ENCODE assay signal across 13 cellular contexts in genomic region chr15:37095197-37095992, GRCh38. TPM values are rescaled to one million over a fixed set of nuclear protein-coding genes. Genes with fewer than 3 reads are reported as not detected.
DNase-seq lines count a peak whose midpoint lies in the region; ATAC-seq, FAIRE-seq and TF ChIP-seq lines count a peak whose summit lies in the region.
"Had no signal": no experiment of that assay in that cellular context is flagged by ENCODE, and none has a peak within 500 bp of the region (broad histone marks: within the 10 kb centered on the region; RNA-seq: fewer than 3 reads in every experiment).

No MANE protein-coding gene starts in this region.

- peaks cover 20% of the 10 kb centered on the region for H3K79me2 ChIP-seq in endothelial cell of umbilical vein (ENCODE audit: control insufficient read depth, insufficient read depth, low read length)

- TF ChIP-seq POLR2A in endothelial cell of umbilical vein (IDR thresholded peaks at IDR 0.05; ENCODE audit: low read depth, low read length) (no peak), testis (IDR thresholded peaks at IDR 0.05) (no peak)

- peak overlapping the region in 1 of 8 donors; percentile 75 for H3K27ac Mint-ChIP-seq in CD8-positive, alpha-beta memory T cell
- H3K27ac Mint-ChIP-seq: memory B cell had no signal

- POLR2A ChIA-PET in endothelial cell of umbilical vein (lab: Charles Lee) = no interaction called here
- POLR2A ChIA-PET in CD8-positive, alpha-beta memory T cell (lab: Charles Lee) = no interaction called here

- ATAC-seq in lung (ENCODE audit: insufficient read depth, low FRiP score) (no peak), HG03469 (IDR thresholded peaks at IDR 0.05; ENCODE audit: unreplicated experiment) (no peak)
- ATAC-seq in stimulated activated naive CD8-positive, alpha-beta T cell treated with anti-CD3 and anti-CD28 coated beads, Interleukin-15, Interleukin-2, amounts not matched to agents 100 U/mL and 50 U/mL, for 24 hours = no peak

- DNase-seq in NT2/D1 (ENCODE audit: low read depth, low spot score) (no peak), endothelial cell of umbilical vein (ENCODE audit: low read depth, low spot score) (peak; percentile 58), lung (ENCODE audit: low spot score) (no peak), testis (no peak), GM19238 (ENCODE audit: insufficient read length, low spot score) (no peak)
- no peak for DNase-seq in stimulated activated naive CD8-positive, alpha-beta T cell treated with anti-CD3 and anti-CD28 coated beads, Interleukin-15, Interleukin-2, amounts not matched to agents 100 U/mL and 50 U/mL, for 24 hours
- no peak for DNase-seq in CD8-positive, alpha-beta memory T cell
- DNase-seq: activated CD4-positive, alpha-beta T cell treated with anti-CD3 and anti-CD28 coated beads for 1 hour; amniotic stem cell; GF-D8; NK-92 treated with Interleukin-12 subunit alpha and Interleukin-12 subunit beta, amount 100 ng/mL, for 24 hours had no signal

- FAIRE-seq in endothelial cell of umbilical vein (lab: Jason Lieb, UNC) = no peak

- H4K20me1 ChIP-seq in endothelial cell of umbilical vein (replicated peaks; ENCODE audit: control insufficient read depth, extremely low read depth, insufficient read depth, low read length) = no peaks in the 10 kb centered on the region

- TSS peak; percentile 44 for BruUV-seq in endothelial cell of umbilical vein (replicated peaks; lab: Mats Ljungman, UMichigan)

- H3K36me3 Mint-ChIP-seq in CD8-positive, alpha-beta memory T cell = peaks cover 0 to 2% (median 0%) of the 10 kb centered on the region in 3 donors

- H3K9me3 ChIP-seq in NT2/D1 (ENCODE audit: insufficient read depth, low read length) (no peaks in the 10 kb centered on the region), endothelial cell of umbilical vein (replicated peaks; ENCODE audit: control insufficient read depth, insufficient read depth, low read length) (no peaks in the 10 kb centered on the region), lung (ENCODE audit: control insufficient read depth in 2 of 2, insufficient read depth in 1 of 2, low read length in 1 of 2) (no peaks in the 10 kb centered on the region), testis (no peaks in the 10 kb centered on the region)
- no peaks in the 10 kb centered on the region for H3K9me3 ChIP-seq in CD8-positive, alpha-beta memory T cell (ENCODE audit: low read length)

- peak overlapping the region; percentile 50 for H3K27ac ChIP-seq in endothelial cell of umbilical vein (ENCODE audit: insufficient read depth, low read depth, low read length)
- peak overlapping the region; percentile 67 to 97 for H3K27ac ChIP-seq in lung (ENCODE audit: low read depth in 1 of 2, low read length in 1 of 2)
- peak overlapping the region; percentile 85 to 94 for H3K27ac ChIP-seq in testis
- no peak overlapping the region for H3K27ac ChIP-seq in CD8-positive, alpha-beta memory T cell (ENCODE audit: low read depth, low read length)

- intact Hi-C loops in endothelial cell of umbilical vein (cut with micrococcal nuclease) = loop anchor here (5.0 kb wide), 3 partner anchors 1157 to 1788 kb away; partner anchors contain the start of gene SPRED1
- intact Hi-C loops in testis (cut with DNase I; ENCODE audit: low total_unique reads) = no loop called here

- peaks cover 0 to 4% (median 2%) of the 10 kb centered on the region in 5 donors for H3K9me3 Mint-ChIP-seq in CD8-positive, alpha-beta memory T cell
- H3K9me3 Mint-ChIP-seq: memory B cell had no signal

- H3K4me3 ChIP-seq in NT2/D1 (ENCODE audit: insufficient read length, low read depth) (peak overlapping the region; percentile 39), endothelial cell of umbilical vein (replicated peaks in 1 of 3; ENCODE audit: insufficient read depth in 1 of 3, low read depth in 1 of 3, low read length in 3 of 3) (peak overlapping the region in 2 of 3 experiments; percentile 89 to 92), lung (peak overlapping the region; percentile 24), testis (peak overlapping the region in 1 of 2 donors; percentile 77)
- no peak overlapping the region for H3K4me3 ChIP-seq in CD8-positive, alpha-beta memory T cell (ENCODE audit: low read length)

- no peaks in the 10 kb centered on the region for H3K9me1 ChIP-seq in endothelial cell of umbilical vein (replicated peaks; ENCODE audit: control insufficient read depth, extremely low read depth, insufficient read depth, low read length)

- peaks cover 50% of the 10 kb centered on the region for H3K27me3 ChIP-seq in NT2/D1 (ENCODE audit: insufficient read depth, insufficient read length)
- no peaks in the 10 kb centered on the region for H3K27me3 ChIP-seq in endothelial cell of umbilical vein (ENCODE audit: control insufficient read depth in 2 of 2, insufficient read depth in 2 of 2, low read length in 2 of 2)
- no peaks in the 10 kb centered on the region for H3K27me3 ChIP-seq in lung (ENCODE audit: control insufficient read depth, insufficient read depth)
- H3K27me3 ChIP-seq in testis = no peaks in the 10 kb centered on the region
- H3K27me3 ChIP-seq in CD8-positive, alpha-beta memory T cell (ENCODE audit: insufficient read depth, low read length, poor library complexity, severe bottlenecking) = peaks cover 18% of the 10 kb centered on the region

- H2AFZ ChIP-seq in endothelial cell of umbilical vein (ENCODE audit: low read depth, low read length) = peak overlapping the region; percentile 53

- H3K4me1 ChIP-seq in NT2/D1 (ENCODE audit: insufficient read depth, insufficient read length) = peaks cover 2% of the 10 kb centered on the region
- H3K4me1 ChIP-seq in endothelial cell of umbilical vein (ENCODE audit: control insufficient read depth, extremely low read depth, insufficient read depth, low read length) = peaks cover 14% of the 10 kb centered on the region
- H3K4me1 ChIP-seq in lung (ENCODE audit: control insufficient read depth in 2 of 2, insufficient read depth in 2 of 2, low read length in 2 of 2) = peaks cover 0 to 9% of the 10 kb centered on the region in 2 donors
- H3K4me1 ChIP-seq in testis = peaks cover 9% of the 10 kb centered on the region
- H3K4me1 ChIP-seq in CD8-positive, alpha-beta memory T cell (ENCODE audit: insufficient read depth, low read length) = peaks cover 19% of the 10 kb centered on the region

- no peak for TF ChIP-seq CTCF in endothelial cell of umbilical vein (IDR thresholded peaks at IDR 0.05; ENCODE audit: extremely low read depth in 1 of 2, insufficient read depth in 1 of 2, low read depth in 1 of 2, low read length in 2 of 2)
- TF ChIP-seq CTCF in lung (IDR thresholded peaks at IDR 0.05; ENCODE audit: control extremely low read depth, extremely low read depth) = no peak
- no peak for TF ChIP-seq CTCF in testis (IDR thresholded peaks at IDR 0.05)

- peak overlapping the region; percentile 68 for H3K4me2 ChIP-seq in endothelial cell of umbilical vein (ENCODE audit: insufficient read depth, low read length)

- dilution Hi-C loops in endothelial cell of umbilical vein (cut with MboI; ENCODE audit: extremely low pct_ligation_motif_present, low sequenced_read_pairs) = no loop called here

- WGBS in lung, 2 donors = 29 to 55% methylated on average over 36 of the region's 36 CpGs
- 54 to 55% methylated on average over 36 of the region's 36 CpGs for WGBS in testis, 2 donors

- CTCF ChIA-PET in endothelial cell of umbilical vein (lab: Charles Lee) = interaction anchor here (1.1 to 1.8 kb wide), 3 partner anchors 9 to 212 kb away, joined by 4 to 7 read pairs (median 6); no protein-coding TSS in a partner anchor
- CTCF ChIA-PET in CD8-positive, alpha-beta memory T cell (lab: Charles Lee) = interaction anchor here (0.6 kb wide), 1 partner anchor 71 kb away, joined by 3 read pairs; no protein-coding TSS in a partner anchor

- H3K27me3 Mint-ChIP-seq in CD8-positive, alpha-beta memory T cell = peaks cover 57 to 90% of the 10 kb centered on the region in 2 donors

- H3K4me3 Mint-ChIP-seq in CD8-positive, alpha-beta memory T cell = peak overlapping the region in 3 of 7 donors; percentile 0 to 39 (median 25)
- H3K4me3 Mint-ChIP-seq: memory B cell had no signal

- H3K4me1 Mint-ChIP-seq in CD8-positive, alpha-beta memory T cell = peaks cover 39 to 49% (median 41%) of the 10 kb centered on the region in 3 donors

- H3K36me3 ChIP-seq in NT2/D1 (ENCODE audit: insufficient read depth, insufficient read length, low read length) = no peaks in the 10 kb centered on the region
- H3K36me3 ChIP-seq in endothelial cell of umbilical vein (ENCODE audit: control insufficient read depth in 2 of 2, extremely low read depth in 1 of 2, insufficient read depth in 2 of 2, low read length in 2 of 2) = peaks cover 0 to 2% of the 10 kb centered on the region in 2 experiments
- peaks cover 0 to 8% of the 10 kb centered on the region in 2 donors for H3K36me3 ChIP-seq in lung (ENCODE audit: control insufficient read depth in 2 of 2, insufficient read depth in 2 of 2, low read length in 2 of 2)
- no peaks in the 10 kb centered on the region for H3K36me3 ChIP-seq in testis (ENCODE audit: low read depth, missing control alignments)
- no peaks in the 10 kb centered on the region for H3K36me3 ChIP-seq in CD8-positive, alpha-beta memory T cell (ENCODE audit: insufficient read depth, low read length)

- H3K9ac ChIP-seq in NT2/D1 (ENCODE audit: insufficient read length, low read depth) (peak overlapping the region; percentile 77), endothelial cell of umbilical vein (replicated peaks; ENCODE audit: extremely low read depth, insufficient read depth, low read length) (peak overlapping the region; percentile 63)

TF ChIP-seq in endothelial cell of umbilical vein, 7 proteins besides CTCF, POLR2A, EP300 and RAD21 (continues in another document):
- TF ChIP-seq POLR2AphosphoS5 (IDR thresholded peaks at IDR 0.05; ENCODE audit: insufficient read depth, low read depth, low read length) (no peak), GATA2 (IDR thresholded peaks at IDR 0.05; ENCODE audit: insufficient read depth, insufficient read length, low read depth, low read length) (no peak), FOS (IDR thresholded peaks at IDR 0.05; ENCODE audit: borderline replicate concordance, insufficient read depth, low read length) (no peak)

RNA-seq across cellular contexts. Expression of gene MEIS2, which starts 5.0 kb away (rescaled TPM):
- 22.5 and 27.1 TPM in 2 replicates for total RNA-seq in endothelial cell of umbilical vein
- polyA plus RNA-seq in endothelial cell of umbilical vein = 26.2 and 28.4 TPM in 2 replicates
- 25.7 and 32.1 TPM in 2 replicates for polyA plus RNA-seq in endothelial cell of umbilical vein (2011; cell fraction: cytosol; rRNA removed)
- 56.8 and 67.4 TPM in 2 replicates for polyA plus RNA-seq in endothelial cell of umbilical vein (2011; cell fraction: nucleus; rRNA removed)
- polyA plus RNA-seq in endothelial cell of umbilical vein (2012) = 21.0 and 23.7 TPM in 2 replicates
- polyA minus RNA-seq in endothelial cell of umbilical vein = 42.7 and 61.4 TPM in 2 replicates
- polyA minus RNA-seq in endothelial cell of umbilical vein (2011; cell fraction: cytosol; rRNA and poly(A)+ RNA removed) = 6.8 TPM
- 122 and 143 TPM in 2 replicates for polyA minus RNA-seq in endothelial cell of umbilical vein (2011; cell fraction: nucleus; rRNA and poly(A)+ RNA removed)
- 10 to 100 TPM; 18.9 to 47.5 TPM for total RNA-seq in lung
- 1 to 10 TPM; 5.6 to 8.4 TPM for polyA plus RNA-seq in lung
- 10 to 100 TPM; 15.7 to 19.4 TPM for total RNA-seq in testis
- polyA plus RNA-seq in testis (ENCODE audit: insufficient read depth, low read depth, low replicate concordance) = 7.0 TPM
- total RNA-seq in CD8-positive, alpha-beta memory T cell = not detected
- not detected for polyA plus RNA-seq in CD8-positive, alpha-beta memory T cell

Comparison
In these comparisons a context has a peak if more than half of its experiments do, and no peak if none do; other contexts are left out.
1. RNA of gene MEIS2, which starts 5.0 kb away (total RNA-seq): 18.9 to 47.5 TPM in lung, 22.5 to 27.1 TPM in endothelial cell of umbilical vein and 15.7 to 19.4 TPM in testis; not detected in CD8-positive, alpha-beta memory T cell; every median in the first group is over 10 times any median in the second.